8 cellular contexts compared by ENCODE assay signal in the genomic region with DNA sequence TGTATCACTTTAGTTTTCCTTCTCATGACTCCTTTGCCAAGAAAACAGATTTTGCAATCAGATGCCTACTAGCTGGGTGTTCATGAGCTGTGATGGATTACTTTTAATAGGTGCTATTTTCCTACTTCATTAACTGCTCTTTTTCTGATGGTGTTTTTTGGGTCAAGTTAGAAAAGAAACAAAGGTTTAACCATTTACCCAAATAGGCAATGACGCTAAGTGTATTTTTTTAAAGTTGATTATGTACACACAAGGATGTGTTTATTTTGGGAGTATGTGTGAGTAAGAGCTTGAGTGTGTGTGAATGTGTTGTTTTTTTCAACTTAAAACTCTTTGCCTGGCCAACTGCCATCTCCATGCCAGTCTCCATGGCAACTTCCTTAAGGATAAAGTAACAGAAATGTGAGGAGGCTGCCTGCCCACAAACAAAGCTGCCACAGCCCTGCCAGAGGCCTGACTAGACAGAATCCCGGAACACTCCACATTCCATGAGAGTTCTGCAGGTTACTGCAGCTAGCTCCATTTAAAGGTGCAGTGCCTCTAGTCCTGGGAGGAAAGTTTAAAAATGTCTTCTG.
DNase-seq lines count a peak whose midpoint lies in the region; ATAC-seq and TF ChIP-seq lines count a peak whose summit lies in the region.
"Had no signal": no experiment of that assay in that cellular context is flagged by ENCODE, and none has a peak within 500 bp of the region (broad histone marks: within the 10 kb centered on the region; RNA-seq: fewer than 3 reads in every experiment).

No MANE protein-coding gene starts in this region.

- no peak overlapping the region for H3K56ac ChIP-seq in IMR-90 (ENCODE audit: extremely low read depth, insufficient read depth, low read length)

- peak; percentile 27 for TF ChIP-seq RAD21 in IMR-90 (IDR thresholded peaks at IDR 0.05; ENCODE audit: low read length)
- peak; percentile 12; the same call in 1 of the 2 replicates for TF ChIP-seq RAD21 in SK-N-SH (IDR thresholded peaks at IDR 0.05; ENCODE audit: low read length)

- H4K20me1 ChIP-seq in IMR-90 (ENCODE audit: insufficient read depth, low read length): no peaks in the 10 kb centered on the region
- H4K20me1 ChIP-seq in SK-N-SH (ENCODE audit: insufficient read depth): no peaks in the 10 kb centered on the region

- no peak overlapping the region for H2BK15ac ChIP-seq in IMR-90 (ENCODE audit: low read depth, low read length)

- H3K4me2 ChIP-seq in IMR-90 (ENCODE audit: low read depth, low read length) (peak overlapping the region; percentile 51; the same call in 1 of the 2 replicates), SK-N-SH (peak overlapping the region; percentile 14; the same call in 1 of the 2 replicates)

- POLR2A ChIA-PET in IMR-90 (lab: Charles Lee; ENCODE audit: unreplicated experiment): no interaction called here
- POLR2A ChIA-PET in SK-N-SH (lab: Yijun Ruan, JAX): no interaction called here

- H3K9me3 ChIP-seq in IMR-90 (ENCODE audit: control insufficient read depth, insufficient read depth, low read length): no peaks in the 10 kb centered on the region
- no peaks in the 10 kb centered on the region for H3K9me3 ChIP-seq in SK-N-SH
- H3K9me3 ChIP-seq in prostate gland: no peaks in the 10 kb centered on the region

- DNase-seq in IMR-90 (peak; percentile 99), SK-N-SH (peak; percentile 19), globus pallidus (ENCODE audit: low spot score) (peak; percentile 51), prostate gland (ENCODE audit: low spot score) (peak; percentile 87)
- DNase-seq in activated CD4-positive, alpha-beta T cell treated with anti-CD3 and anti-CD28 coated beads, Interleukin-2, amount 50 U/mL, for 1 hour: no peak

- H2AK5ac ChIP-seq in IMR-90 (ENCODE audit: low read depth, low read length): no peak overlapping the region

- no peak overlapping the region for H2AFZ ChIP-seq in IMR-90 (replicated peaks; ENCODE audit: low read length, poor library complexity)
- H2AFZ ChIP-seq in SK-N-SH (ENCODE audit: low read depth): no peak overlapping the region

- H3K9me2 ChIP-seq in SK-N-SH: no peaks in the 10 kb centered on the region

- H3K18ac ChIP-seq in IMR-90 (ENCODE audit: low read depth, low read length): no peak overlapping the region

- no peak overlapping the region for H3K14ac ChIP-seq in IMR-90 (replicated peaks; ENCODE audit: low read depth, low read length)

- CTCF ChIA-PET in IMR-90 (lab: Yijun Ruan, JAX) (interaction anchor here (0.6 to 0.7 kb wide), 2 partner anchors 16 to 190 kb away, joined by 4 read pairs; no protein-coding TSS in a partner anchor), SK-N-SH (lab: Yijun Ruan, JAX) (interaction anchor here (0.7 to 1.1 kb wide), 2 partner anchors 14 to 842 kb away, joined by 3 to 4 read pairs; no protein-coding TSS in a partner anchor)

- no peak overlapping the region for H2AK9ac ChIP-seq in IMR-90 (replicated peaks; ENCODE audit: low read depth, low read length, poor library complexity)

- no peak overlapping the region for H2BK120ac ChIP-seq in IMR-90 (ENCODE audit: low read depth, low read length)

- no CpG with 5 or more reads among the region's 2 CpGs for WGBS in IMR-90 (ENCODE audit: extremely low coverage in 2 of 2, insufficient read length in 1 of 2), 2 experiments
- 26% methylated on average over 2 of the region's 2 CpGs for WGBS in SK-N-SH (ENCODE audit: low lambda C conversion rate)
- WGBS in prostate gland: 18% methylated on average over 2 of the region's 2 CpGs

- no peak overlapping the region for H4K5ac ChIP-seq in IMR-90 (ENCODE audit: low read depth, low read length)

- no peaks in the 10 kb centered on the region for H3K27me3 ChIP-seq in IMR-90 (ENCODE audit: control insufficient read depth, insufficient read depth, low read length)
- no peaks in the 10 kb centered on the region for H3K27me3 ChIP-seq in SK-N-SH (ENCODE audit: insufficient read depth)
- H3K27me3 ChIP-seq in prostate gland (replicated peaks; ENCODE audit: insufficient read depth): no peaks in the 10 kb centered on the region

- H3K79me2 ChIP-seq in SK-N-SH (ENCODE audit: insufficient read depth): no peaks in the 10 kb centered on the region

- H3K27ac ChIP-seq in IMR-90 (ENCODE audit: insufficient read depth, low read length) (no peak overlapping the region), SK-N-SH (ENCODE audit: low read depth in 2 of 2, low read length in 1 of 2) (peak overlapping the region; percentile 17 to 69; a peak in 3 of 4 replicates), prostate gland (peak overlapping the region in 1 of 2 donors; percentile 19)

- dilution Hi-C loops in IMR-90 (cut with HindIII; ENCODE audit: low sequenced_read_pairs, unreplicated experiment): no loop called here

- H3K4me3 ChIP-seq in IMR-90 (ENCODE audit: insufficient read depth, low read depth, low read length) (no peak overlapping the region), SK-N-SH (ENCODE audit: low read depth in 2 of 2, low read length in 1 of 2) (no peak overlapping the region), prostate gland (no peak overlapping the region)

- H3K79me1 ChIP-seq in IMR-90 (ENCODE audit: low read depth in 1 of 2, low read length in 2 of 2): no peaks in the 10 kb centered on the region

- peak; percentile 10 to 39; a peak in 1 of 4 replicates for TF ChIP-seq EP300 in SK-N-SH (IDR thresholded peaks at IDR 0.05; ENCODE audit: borderline replicate concordance in 1 of 2, low read depth in 1 of 2, low read length in 1 of 2)

- no peak overlapping the region for H2BK20ac ChIP-seq in IMR-90 (ENCODE audit: low read depth, low read length)

- no peak overlapping the region for H3K23ac ChIP-seq in IMR-90 (ENCODE audit: low read depth, low read length)

- no peak for TF ChIP-seq POLR2A in IMR-90 (IDR thresholded peaks at IDR 0.05; ENCODE audit: low read depth, low read length)
- no peak for TF ChIP-seq POLR2A in prostate gland (IDR thresholded peaks at IDR 0.05)

- intact Hi-C loops in IMR-90 (cut with micrococcal nuclease) (loop anchor here (1.0 to 10.0 kb wide), 2 partner anchors 170 to 216 kb away; a partner anchor contains a TSS), prostate gland (cut with DNase I) (loop anchor here (10.0 kb wide), 1 partner anchor 120 kb away; no protein-coding TSS in a partner anchor)

- no peaks in the 10 kb centered on the region for H3K36me3 ChIP-seq in IMR-90 (ENCODE audit: control insufficient read depth, insufficient read depth, low read length)
- H3K36me3 ChIP-seq in SK-N-SH (replicated peaks in 1 of 2; ENCODE audit: control insufficient read depth in 1 of 2, insufficient read depth in 2 of 2, low read length in 1 of 2): no peaks in the 10 kb centered on the region
- no peaks in the 10 kb centered on the region for H3K36me3 ChIP-seq in prostate gland

- no peak overlapping the region for H3K9ac ChIP-seq in IMR-90 (ENCODE audit: low read depth, low read length)
- no peak overlapping the region for H3K9ac ChIP-seq in SK-N-SH

- H3K4me1 ChIP-seq in IMR-90 (ENCODE audit: control insufficient read depth, insufficient read depth, low read length) (0 out of 2 replicates have a peak, but pooled peaks cover 4% of the 10 kb centered on the region), SK-N-SH (ENCODE audit: control insufficient read depth in 1 of 2, insufficient read depth in 2 of 2, low read depth in 1 of 2, low read length in 1 of 2) (peaks cover 2 to 9% of the 10 kb centered on the region in 2 experiments; a peak in 3 of 4 replicates), prostate gland (replicated peaks) (no peaks in the 10 kb centered on the region)

- BruUV-seq in IMR-90 (replicated peaks; lab: Mats Ljungman, UMichigan): no TSS peak

- in situ Hi-C loops in IMR-90 (cut with MboI; ENCODE audit: low sequenced_read_pairs): no loop called here

- H3K4ac ChIP-seq in IMR-90 (ENCODE audit: low read depth, low read length): no peak overlapping the region

- no peak overlapping the region for H4K8ac ChIP-seq in IMR-90 (ENCODE audit: low read depth in 2 of 2, low read length in 2 of 2)

- ATAC-seq in IMR-90 (ENCODE audit: low read depth) (peak; percentile 98), GM21528 (IDR thresholded peaks at IDR 0.05; ENCODE audit: low FRiP score, unreplicated experiment) (no peak), GM19463 (IDR thresholded peaks at IDR 0.05; ENCODE audit: unreplicated experiment) (no peak)
- ATAC-seq: Panc1 had no signal

- H4K91ac ChIP-seq in IMR-90 (ENCODE audit: insufficient read depth, low read depth, low read length): no peak overlapping the region

- H3K9me1 ChIP-seq in IMR-90 (ENCODE audit: insufficient read depth, low read length): no peaks in the 10 kb centered on the region

- H3F3A ChIP-seq in SK-N-SH (replicated peaks; ENCODE audit: insufficient read depth): peaks cover 14% of the 10 kb centered on the region

- TF ChIP-seq CTCF in IMR-90 (conservative IDR thresholded peaks at IDR 0.05; ENCODE audit: low read depth, low read length) (no peak), SK-N-SH (IDR thresholded peaks at IDR 0.05) (no peak), prostate gland (IDR thresholded peaks at IDR 0.05) (no peak)

- no peak overlapping the region for H2BK5ac ChIP-seq in IMR-90 (ENCODE audit: low read depth, low read length, poor library complexity, severe bottlenecking)

TF ChIP-seq in IMR-90, 13 proteins besides CTCF, POLR2A, EP300 and RAD21 (continues in another document):
- TF ChIP-seq MXI1 (IDR thresholded peaks at IDR 0.05; ENCODE audit: borderline replicate concordance, low read depth, low read length): 0 out of 2 replicates have a peak, but pooled peaks have one; percentile 29
- TF ChIP-seq NFE2L2 (IDR thresholded peaks at IDR 0.05; ENCODE audit: low read depth, low read length): peak; percentile 69

TF ChIP-seq in SK-N-SH, 30 proteins besides CTCF, POLR2A, EP300 and RAD21 (continues in another document):
- TF ChIP-seq, protein P1, sequence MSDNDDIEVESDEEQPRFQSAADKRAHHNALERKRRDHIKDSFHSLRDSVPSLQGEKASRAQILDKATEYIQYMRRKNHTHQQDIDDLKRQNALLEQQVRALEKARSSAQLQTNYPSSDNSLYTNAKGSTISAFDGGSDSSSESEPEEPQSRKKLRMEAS (IDR thresholded peaks at IDR 0.05; ENCODE audit: low read depth): peak; percentile 76
